Comparison of ENCODE assay signal across 1 cellular context in the genomic region with DNA sequence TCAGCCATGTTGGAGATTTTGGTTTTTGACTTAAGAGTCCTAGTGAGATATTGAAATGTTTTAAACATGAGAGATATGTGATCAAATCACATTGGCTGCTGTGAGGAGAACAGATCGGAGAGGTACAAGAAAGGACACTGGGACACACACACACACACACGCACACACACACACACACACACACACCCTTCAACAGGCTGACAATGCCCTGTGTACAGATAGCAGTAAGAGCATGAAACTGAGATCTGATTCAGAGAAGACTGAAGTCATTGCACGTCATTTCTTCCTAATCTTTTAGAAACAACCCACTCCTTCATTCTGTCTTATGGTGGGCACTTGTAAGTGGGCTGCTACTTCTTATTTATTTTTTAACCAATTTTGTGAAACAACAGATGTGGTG.
TF ChIP-seq lines count a peak whose summit lies in the region.

No MANE protein-coding gene starts in this region.

TF ChIP-seq in K562, 482 proteins besides CTCF, POLR2A, EP300 and RAD21 (continued from another document and continues in another):
- TF ChIP-seq, protein P1, sequence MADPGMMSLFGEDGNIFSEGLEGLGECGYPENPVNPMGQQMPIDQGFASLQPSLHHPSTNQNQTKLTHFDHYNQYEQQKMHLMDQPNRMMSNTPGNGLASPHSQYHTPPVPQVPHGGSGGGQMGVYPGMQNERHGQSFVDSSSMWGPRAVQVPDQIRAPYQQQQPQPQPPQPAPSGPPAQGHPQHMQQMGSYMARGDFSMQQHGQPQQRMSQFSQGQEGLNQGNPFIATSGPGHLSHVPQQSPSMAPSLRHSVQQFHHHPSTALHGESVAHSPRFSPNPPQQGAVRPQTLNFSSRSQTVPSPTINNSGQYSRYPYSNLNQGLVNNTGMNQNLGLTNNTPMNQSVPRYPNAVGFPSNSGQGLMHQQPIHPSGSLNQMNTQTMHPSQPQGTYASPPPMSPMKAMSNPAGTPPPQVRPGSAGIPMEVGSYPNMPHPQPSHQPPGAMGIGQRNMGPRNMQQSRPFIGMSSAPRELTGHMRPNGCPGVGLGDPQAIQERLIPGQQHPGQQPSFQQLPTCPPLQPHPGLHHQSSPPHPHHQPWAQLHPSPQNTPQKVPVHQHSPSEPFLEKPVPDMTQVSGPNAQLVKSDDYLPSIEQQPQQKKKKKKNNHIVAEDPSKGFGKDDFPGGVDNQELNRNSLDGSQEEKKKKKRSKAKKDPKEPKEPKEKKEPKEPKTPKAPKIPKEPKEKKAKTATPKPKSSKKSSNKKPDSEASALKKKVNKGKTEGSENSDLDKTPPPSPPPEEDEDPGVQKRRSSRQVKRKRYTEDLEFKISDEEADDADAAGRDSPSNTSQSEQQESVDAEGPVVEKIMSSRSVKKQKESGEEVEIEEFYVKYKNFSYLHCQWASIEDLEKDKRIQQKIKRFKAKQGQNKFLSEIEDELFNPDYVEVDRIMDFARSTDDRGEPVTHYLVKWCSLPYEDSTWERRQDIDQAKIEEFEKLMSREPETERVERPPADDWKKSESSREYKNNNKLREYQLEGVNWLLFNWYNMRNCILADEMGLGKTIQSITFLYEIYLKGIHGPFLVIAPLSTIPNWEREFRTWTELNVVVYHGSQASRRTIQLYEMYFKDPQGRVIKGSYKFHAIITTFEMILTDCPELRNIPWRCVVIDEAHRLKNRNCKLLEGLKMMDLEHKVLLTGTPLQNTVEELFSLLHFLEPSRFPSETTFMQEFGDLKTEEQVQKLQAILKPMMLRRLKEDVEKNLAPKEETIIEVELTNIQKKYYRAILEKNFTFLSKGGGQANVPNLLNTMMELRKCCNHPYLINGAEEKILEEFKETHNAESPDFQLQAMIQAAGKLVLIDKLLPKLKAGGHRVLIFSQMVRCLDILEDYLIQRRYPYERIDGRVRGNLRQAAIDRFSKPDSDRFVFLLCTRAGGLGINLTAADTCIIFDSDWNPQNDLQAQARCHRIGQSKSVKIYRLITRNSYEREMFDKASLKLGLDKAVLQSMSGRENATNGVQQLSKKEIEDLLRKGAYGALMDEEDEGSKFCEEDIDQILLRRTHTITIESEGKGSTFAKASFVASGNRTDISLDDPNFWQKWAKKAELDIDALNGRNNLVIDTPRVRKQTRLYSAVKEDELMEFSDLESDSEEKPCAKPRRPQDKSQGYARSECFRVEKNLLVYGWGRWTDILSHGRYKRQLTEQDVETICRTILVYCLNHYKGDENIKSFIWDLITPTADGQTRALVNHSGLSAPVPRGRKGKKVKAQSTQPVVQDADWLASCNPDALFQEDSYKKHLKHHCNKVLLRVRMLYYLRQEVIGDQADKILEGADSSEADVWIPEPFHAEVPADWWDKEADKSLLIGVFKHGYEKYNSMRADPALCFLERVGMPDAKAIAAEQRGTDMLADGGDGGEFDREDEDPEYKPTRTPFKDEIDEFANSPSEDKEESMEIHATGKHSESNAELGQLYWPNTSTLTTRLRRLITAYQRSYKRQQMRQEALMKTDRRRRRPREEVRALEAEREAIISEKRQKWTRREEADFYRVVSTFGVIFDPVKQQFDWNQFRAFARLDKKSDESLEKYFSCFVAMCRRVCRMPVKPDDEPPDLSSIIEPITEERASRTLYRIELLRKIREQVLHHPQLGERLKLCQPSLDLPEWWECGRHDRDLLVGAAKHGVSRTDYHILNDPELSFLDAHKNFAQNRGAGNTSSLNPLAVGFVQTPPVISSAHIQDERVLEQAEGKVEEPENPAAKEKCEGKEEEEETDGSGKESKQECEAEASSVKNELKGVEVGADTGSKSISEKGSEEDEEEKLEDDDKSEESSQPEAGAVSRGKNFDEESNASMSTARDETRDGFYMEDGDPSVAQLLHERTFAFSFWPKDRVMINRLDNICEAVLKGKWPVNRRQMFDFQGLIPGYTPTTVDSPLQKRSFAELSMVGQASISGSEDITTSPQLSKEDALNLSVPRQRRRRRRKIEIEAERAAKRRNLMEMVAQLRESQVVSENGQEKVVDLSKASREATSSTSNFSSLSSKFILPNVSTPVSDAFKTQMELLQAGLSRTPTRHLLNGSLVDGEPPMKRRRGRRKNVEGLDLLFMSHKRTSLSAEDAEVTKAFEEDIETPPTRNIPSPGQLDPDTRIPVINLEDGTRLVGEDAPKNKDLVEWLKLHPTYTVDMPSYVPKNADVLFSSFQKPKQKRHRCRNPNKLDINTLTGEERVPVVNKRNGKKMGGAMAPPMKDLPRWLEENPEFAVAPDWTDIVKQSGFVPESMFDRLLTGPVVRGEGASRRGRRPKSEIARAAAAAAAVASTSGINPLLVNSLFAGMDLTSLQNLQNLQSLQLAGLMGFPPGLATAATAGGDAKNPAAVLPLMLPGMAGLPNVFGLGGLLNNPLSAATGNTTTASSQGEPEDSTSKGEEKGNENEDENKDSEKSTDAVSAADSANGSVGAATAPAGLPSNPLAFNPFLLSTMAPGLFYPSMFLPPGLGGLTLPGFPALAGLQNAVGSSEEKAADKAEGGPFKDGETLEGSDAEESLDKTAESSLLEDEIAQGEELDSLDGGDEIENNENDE (IDR thresholded peaks at IDR 0.05; ENCODE audit: low read depth, low read length), result no peak
- TF ChIP-seq, protein P2, sequence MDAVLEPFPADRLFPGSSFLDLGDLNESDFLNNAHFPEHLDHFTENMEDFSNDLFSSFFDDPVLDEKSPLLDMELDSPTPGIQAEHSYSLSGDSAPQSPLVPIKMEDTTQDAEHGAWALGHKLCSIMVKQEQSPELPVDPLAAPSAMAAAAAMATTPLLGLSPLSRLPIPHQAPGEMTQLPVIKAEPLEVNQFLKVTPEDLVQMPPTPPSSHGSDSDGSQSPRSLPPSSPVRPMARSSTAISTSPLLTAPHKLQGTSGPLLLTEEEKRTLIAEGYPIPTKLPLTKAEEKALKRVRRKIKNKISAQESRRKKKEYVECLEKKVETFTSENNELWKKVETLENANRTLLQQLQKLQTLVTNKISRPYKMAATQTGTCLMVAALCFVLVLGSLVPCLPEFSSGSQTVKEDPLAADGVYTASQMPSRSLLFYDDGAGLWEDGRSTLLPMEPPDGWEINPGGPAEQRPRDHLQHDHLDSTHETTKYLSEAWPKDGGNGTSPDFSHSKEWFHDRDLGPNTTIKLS (IDR thresholded peaks at IDR 0.05; ENCODE audit: borderline replicate concordance, low read depth), result no peak
- TF ChIP-seq RUNX1 (IDR thresholded peaks at IDR 0.05; ENCODE audit: low read depth), result no peak
- TF ChIP-seq FOXP1 (CRISPR knock-in tag; IDR thresholded peaks at IDR 0.05), result no peak
- TF ChIP-seq, protein P3, sequence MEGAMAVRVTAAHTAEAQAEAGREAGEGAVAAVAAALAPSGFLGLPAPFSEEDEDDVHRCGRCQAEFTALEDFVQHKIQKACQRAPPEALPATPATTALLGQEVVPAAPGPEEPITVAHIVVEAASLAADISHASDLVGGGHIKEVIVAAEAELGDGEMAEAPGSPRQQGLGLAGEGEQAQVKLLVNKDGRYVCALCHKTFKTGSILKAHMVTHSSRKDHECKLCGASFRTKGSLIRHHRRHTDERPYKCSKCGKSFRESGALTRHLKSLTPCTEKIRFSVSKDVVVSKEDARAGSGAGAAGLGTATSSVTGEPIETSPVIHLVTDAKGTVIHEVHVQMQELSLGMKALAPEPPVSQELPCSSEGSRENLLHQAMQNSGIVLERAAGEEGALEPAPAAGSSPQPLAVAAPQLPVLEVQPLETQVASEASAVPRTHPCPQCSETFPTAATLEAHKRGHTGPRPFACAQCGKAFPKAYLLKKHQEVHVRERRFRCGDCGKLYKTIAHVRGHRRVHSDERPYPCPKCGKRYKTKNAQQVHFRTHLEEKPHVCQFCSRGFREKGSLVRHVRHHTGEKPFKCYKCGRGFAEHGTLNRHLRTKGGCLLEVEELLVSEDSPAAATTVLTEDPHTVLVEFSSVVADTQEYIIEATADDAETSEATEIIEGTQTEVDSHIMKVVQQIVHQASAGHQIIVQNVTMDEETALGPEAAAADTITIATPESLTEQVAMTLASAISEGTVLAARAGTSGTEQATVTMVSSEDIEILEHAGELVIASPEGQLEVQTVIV (CRISPR knock-in tag; IDR thresholded peaks at IDR 0.05; ENCODE audit: borderline replicate concordance), result no peak
- TF ChIP-seq TAL1 (IDR thresholded peaks at IDR 0.05), result peak; percentile 70
- TF ChIP-seq ZNF436 (CRISPR knock-in tag; IDR thresholded peaks at IDR 0.05), result no peak
- TF ChIP-seq TRIM28 (IDR thresholded peaks at IDR 0.05), result no peak
- TF ChIP-seq ZNF175 (CRISPR knock-in tag; IDR thresholded peaks at IDR 0.05; ENCODE audit: low read depth), result no peak; the same call in 1 of the 2 replicates
- TF ChIP-seq TEAD1 (CRISPR knock-in tag; IDR thresholded peaks at IDR 0.05), result no peak
- TF ChIP-seq, protein P4, sequence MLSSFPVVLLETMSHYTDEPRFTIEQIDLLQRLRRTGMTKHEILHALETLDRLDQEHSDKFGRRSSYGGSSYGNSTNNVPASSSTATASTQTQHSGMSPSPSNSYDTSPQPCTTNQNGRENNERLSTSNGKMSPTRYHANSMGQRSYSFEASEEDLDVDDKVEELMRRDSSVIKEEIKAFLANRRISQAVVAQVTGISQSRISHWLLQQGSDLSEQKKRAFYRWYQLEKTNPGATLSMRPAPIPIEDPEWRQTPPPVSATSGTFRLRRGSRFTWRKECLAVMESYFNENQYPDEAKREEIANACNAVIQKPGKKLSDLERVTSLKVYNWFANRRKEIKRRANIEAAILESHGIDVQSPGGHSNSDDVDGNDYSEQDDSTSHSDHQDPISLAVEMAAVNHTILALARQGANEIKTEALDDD (IDR thresholded peaks at IDR 0.05), result no peak
- TF ChIP-seq NFE2 (IDR thresholded peaks at IDR 0.05; ENCODE audit: low read depth), result peak; percentile 35; the same call in 1 of the 2 replicates
- TF ChIP-seq ZNF12 (CRISPR knock-in tag; IDR thresholded peaks at IDR 0.05), result no peak
- no peak for TF ChIP-seq ZNF263 (CRISPR knock-in tag; IDR thresholded peaks at IDR 0.05; ENCODE audit: borderline replicate concordance)
- TF ChIP-seq TEAD4 (IDR thresholded peaks at IDR 0.05; ENCODE audit: low read length), result peak; percentile 63
- TF ChIP-seq TEAD4 (CRISPR knock-in tag; IDR thresholded peaks at IDR 0.05; ENCODE audit: borderline replicate concordance), result no peak
- TF ChIP-seq, protein P5, sequence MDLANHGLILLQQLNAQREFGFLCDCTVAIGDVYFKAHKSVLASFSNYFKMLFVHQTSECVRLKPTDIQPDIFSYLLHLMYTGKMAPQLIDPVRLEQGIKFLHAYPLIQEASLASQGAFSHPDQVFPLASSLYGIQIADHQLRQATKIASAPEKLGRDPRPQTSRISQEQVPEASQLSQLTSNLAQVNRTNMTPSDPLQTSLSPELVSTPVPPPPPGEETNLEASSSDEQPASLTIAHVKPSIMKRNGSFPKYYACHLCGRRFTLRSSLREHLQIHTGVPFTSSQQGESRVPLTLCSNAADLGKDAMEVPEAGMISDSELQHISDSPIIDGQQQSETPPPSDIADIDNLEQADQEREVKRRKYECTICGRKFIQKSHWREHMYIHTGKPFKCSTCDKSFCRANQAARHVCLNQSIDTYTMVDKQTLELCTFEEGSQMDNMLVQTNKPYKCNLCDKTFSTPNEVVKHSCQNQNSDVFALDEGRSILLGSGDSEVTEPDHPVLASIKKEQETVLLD (IDR thresholded peaks at IDR 0.05), result no peak
- no peak for TF ChIP-seq THRAP3 (IDR thresholded peaks at IDR 0.05; ENCODE audit: borderline replicate concordance)
- no peak for TF ChIP-seq BMI1 (IDR thresholded peaks at IDR 0.05; ENCODE audit: low read length)
- TF ChIP-seq ARNT (IDR thresholded peaks at IDR 0.05), result peak in 1 of 2 experiments; percentile 68; a peak in 1 of 4 replicates
- no peak for TF ChIP-seq ATF1 (CRISPR knock-in tag; IDR thresholded peaks at IDR 0.05)
- no peak for TF ChIP-seq ATF1 (tag; IDR thresholded peaks at IDR 0.05)
- TF ChIP-seq, protein P6, sequence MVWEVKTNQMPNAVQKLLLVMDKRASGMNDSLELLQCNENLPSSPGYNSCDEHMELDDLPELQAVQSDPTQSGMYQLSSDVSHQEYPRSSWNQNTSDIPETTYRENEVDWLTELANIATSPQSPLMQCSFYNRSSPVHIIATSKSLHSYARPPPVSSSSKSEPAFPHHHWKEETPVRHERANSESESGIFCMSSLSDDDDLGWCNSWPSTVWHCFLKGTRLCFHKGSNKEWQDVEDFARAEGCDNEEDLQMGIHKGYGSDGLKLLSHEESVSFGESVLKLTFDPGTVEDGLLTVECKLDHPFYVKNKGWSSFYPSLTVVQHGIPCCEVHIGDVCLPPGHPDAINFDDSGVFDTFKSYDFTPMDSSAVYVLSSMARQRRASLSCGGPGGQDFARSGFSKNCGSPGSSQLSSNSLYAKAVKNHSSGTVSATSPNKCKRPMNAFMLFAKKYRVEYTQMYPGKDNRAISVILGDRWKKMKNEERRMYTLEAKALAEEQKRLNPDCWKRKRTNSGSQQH (CRISPR knock-in tag; IDR thresholded peaks at IDR 0.05), result peak; percentile 24; the same call in 1 of the 2 replicates
- no peak for TF ChIP-seq BRF1 (IDR thresholded peaks at IDR 0.05; ENCODE audit: borderline replicate concordance, extremely low read depth, insufficient read length)
- no peak for TF ChIP-seq HLTF (IDR thresholded peaks at IDR 0.05)
- no peak for TF ChIP-seq ZFP30 (CRISPR knock-in tag; IDR thresholded peaks at IDR 0.05; ENCODE audit: borderline replicate concordance)
- TF ChIP-seq, protein P7, sequence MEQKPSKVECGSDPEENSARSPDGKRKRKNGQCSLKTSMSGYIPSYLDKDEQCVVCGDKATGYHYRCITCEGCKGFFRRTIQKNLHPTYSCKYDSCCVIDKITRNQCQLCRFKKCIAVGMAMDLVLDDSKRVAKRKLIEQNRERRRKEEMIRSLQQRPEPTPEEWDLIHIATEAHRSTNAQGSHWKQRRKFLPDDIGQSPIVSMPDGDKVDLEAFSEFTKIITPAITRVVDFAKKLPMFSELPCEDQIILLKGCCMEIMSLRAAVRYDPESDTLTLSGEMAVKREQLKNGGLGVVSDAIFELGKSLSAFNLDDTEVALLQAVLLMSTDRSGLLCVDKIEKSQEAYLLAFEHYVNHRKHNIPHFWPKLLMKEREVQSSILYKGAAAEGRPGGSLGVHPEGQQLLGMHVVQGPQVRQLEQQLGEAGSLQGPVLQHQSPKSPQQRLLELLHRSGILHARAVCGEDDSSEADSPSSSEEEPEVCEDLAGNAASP (IDR thresholded peaks at IDR 0.05), result no peak
- peak; percentile 54; the same call in 1 of the 2 replicates for TF ChIP-seq NFIC (IDR thresholded peaks at IDR 0.05)
- no peak for TF ChIP-seq ATF7 (IDR thresholded peaks at IDR 0.05)
- TF ChIP-seq NFXL1 (CRISPR knock-in tag; IDR thresholded peaks at IDR 0.05), result no peak
- no peak for TF ChIP-seq OTX1 (CRISPR knock-in tag; IDR thresholded peaks at IDR 0.05)
- TF ChIP-seq KDM4B (IDR thresholded peaks at IDR 0.05; ENCODE audit: borderline replicate concordance in 2 of 2, low read depth in 1 of 2), result no peak
- TF ChIP-seq, protein P8, sequence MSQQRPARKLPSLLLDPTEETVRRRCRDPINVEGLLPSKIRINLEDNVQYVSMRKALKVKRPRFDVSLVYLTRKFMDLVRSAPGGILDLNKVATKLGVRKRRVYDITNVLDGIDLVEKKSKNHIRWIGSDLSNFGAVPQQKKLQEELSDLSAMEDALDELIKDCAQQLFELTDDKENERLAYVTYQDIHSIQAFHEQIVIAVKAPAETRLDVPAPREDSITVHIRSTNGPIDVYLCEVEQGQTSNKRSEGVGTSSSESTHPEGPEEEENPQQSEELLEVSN (IDR thresholded peaks at IDR 0.05; ENCODE audit: borderline replicate concordance in 1 of 2, extremely low read depth in 1 of 2, insufficient read depth in 1 of 2, insufficient read length in 1 of 2, low read depth in 1 of 2, low read length in 1 of 2, poor library complexity in 1 of 2, severe bottlenecking in 1 of 2), result no peak
- peak; percentile 87 for TF ChIP-seq CBFA2T3 (IDR thresholded peaks at IDR 0.05)
- peak in 1 of 2 experiments; percentile 77; a peak in 3 of 4 replicates for TF ChIP-seq FOXK2 (conservative IDR thresholded peaks at IDR 0.05 in 1 of 2, IDR thresholded peaks at IDR 0.05 in 1 of 2; ENCODE audit: low read depth in 2 of 2)
- TF ChIP-seq BRD4 (IDR thresholded peaks at IDR 0.05), result no peak
- TF ChIP-seq RNF2 (IDR thresholded peaks at IDR 0.05), result no peak; the same call in 1 of the 2 replicates
